23 cellular contexts compared by ENCODE assay signal in the genomic region with DNA sequence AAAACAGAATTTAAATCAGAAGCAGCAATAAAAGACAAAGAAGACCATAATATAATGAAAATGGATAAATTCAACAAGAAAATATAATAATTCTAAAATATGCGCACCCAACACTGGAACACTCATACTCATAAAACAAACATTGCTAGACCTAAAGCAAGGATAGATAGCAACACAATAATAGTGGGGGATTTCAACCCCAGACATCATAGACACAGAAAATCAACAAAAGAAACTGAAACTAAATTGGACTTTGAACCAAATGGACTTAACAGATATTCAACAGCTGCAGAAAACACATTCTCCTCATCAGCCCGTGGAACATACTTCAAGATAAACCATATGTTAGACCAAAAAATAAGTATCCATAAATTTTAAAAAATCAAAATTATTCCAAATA.
DNase-seq lines count a peak whose midpoint lies in the region; ATAC-seq and TF ChIP-seq lines count a peak whose summit lies in the region.
"Had no signal": no experiment of that assay in that cellular context is flagged by ENCODE, and none has a peak within 500 bp of the region (broad histone marks: within the 10 kb centered on the region; RNA-seq: fewer than 3 reads in every experiment).

No MANE protein-coding gene starts in this region.

- H3K79me2 ChIP-seq in SK-N-SH (ENCODE audit: insufficient read depth) (no peaks in the 10 kb centered on the region), KMS-11 (ENCODE audit: insufficient read depth, low read depth) (no peaks in the 10 kb centered on the region)

- H3K36me3 ChIP-seq in SK-N-SH (replicated peaks in 1 of 2; ENCODE audit: control insufficient read depth in 1 of 2, insufficient read depth in 2 of 2, low read length in 1 of 2): no peaks in the 10 kb centered on the region
- no peaks in the 10 kb centered on the region for H3K36me3 ChIP-seq in KMS-11 (ENCODE audit: insufficient read depth)
- H3K36me3 ChIP-seq in adipocyte (ENCODE audit: control insufficient read depth, insufficient read depth, low read length, severe bottlenecking): no peaks in the 10 kb centered on the region
- no peaks in the 10 kb centered on the region for H3K36me3 ChIP-seq in muscle layer of duodenum (ENCODE audit: control insufficient read depth in 1 of 2, insufficient read depth in 2 of 2, low read length in 2 of 2)
- H3K36me3 ChIP-seq: Peyer's patch, SJSA1 had no signal

- CTCF ChIA-PET in SK-N-SH (lab: Yijun Ruan, JAX): no interaction called here

- no peaks in the 10 kb centered on the region for H3K9me3 ChIP-seq in SK-N-SH
- no peaks in the 10 kb centered on the region for H3K9me3 ChIP-seq in adipocyte (ENCODE audit: control insufficient read depth, low read length)
- H3K9me3 ChIP-seq in muscle layer of duodenum (ENCODE audit: control insufficient read depth in 1 of 2, low read length in 2 of 2): no peaks in the 10 kb centered on the region
- H3K9me3 ChIP-seq: Peyer's patch, SJSA1 had no signal

- H3K4me1 ChIP-seq in SK-N-SH (ENCODE audit: control insufficient read depth in 1 of 2, insufficient read depth in 2 of 2, low read depth in 1 of 2, low read length in 1 of 2): no peaks in the 10 kb centered on the region
- H3K4me1 ChIP-seq in KMS-11 (ENCODE audit: low read depth, poor library complexity, severe bottlenecking): peaks cover 64% of the 10 kb centered on the region
- no peaks in the 10 kb centered on the region for H3K4me1 ChIP-seq in adipocyte (ENCODE audit: control insufficient read depth, insufficient read depth, low read length)
- no peaks in the 10 kb centered on the region for H3K4me1 ChIP-seq in muscle layer of duodenum (ENCODE audit: control insufficient read depth in 1 of 2, insufficient read depth in 2 of 2, low read length in 2 of 2)
- H3K4me1 ChIP-seq: Peyer's patch, SJSA1 had no signal

- intact Hi-C loops in Right ventricle myocardium inferior (cut with DNase I): no loop called here

- H3K4me3 ChIP-seq in SK-N-SH (ENCODE audit: low read depth in 2 of 2, low read length in 1 of 2) (no peak overlapping the region), KMS-11 (IDR thresholded peaks at IDR 0.05; ENCODE audit: insufficient read depth, low read depth, low read length) (no peak overlapping the region), adipocyte (ENCODE audit: low read length) (peak overlapping the region; percentile 40), muscle layer of duodenum (ENCODE audit: low read depth in 1 of 2, low read length in 2 of 2) (peak overlapping the region; percentile 23 to 26)
- H3K4me3 ChIP-seq: Peyer's patch, SJSA1 had no signal

- no peak for DNase-seq in SK-N-SH
- no peak for DNase-seq in adipocyte (ENCODE audit: low read depth)
- no peak for DNase-seq in HCEC 1CT
- DNase-seq in NCI-H1092 (lab: John Stamatoyannopoulos, UW): no peak
- no peak for DNase-seq in Right ventricle myocardium inferior (ENCODE audit: missing footprints)
- DNase-seq: CD8-positive, alpha-beta memory T cell; GOT3; Kasumi-1; NCI-H1105; NCI-H146; NCI-H2029; NCI-H2227 treated with DMSO at 0.1 percent for 48 hours; NCI-H510A; NK-92 treated with Interleukin-12 subunit alpha and Interleukin-12 subunit beta, amount 100 ng/mL, for 24 hours; Peyer's patch; SW 1271 had no signal

- TF ChIP-seq CTCF in SK-N-SH (IDR thresholded peaks at IDR 0.05) (no peak), KMS-11 (conservative IDR thresholded peaks at IDR 0.05; ENCODE audit: low read depth, low read length) (no peak)

- H3K27ac ChIP-seq in SK-N-SH (ENCODE audit: low read depth in 2 of 2, low read length in 1 of 2) (no peak overlapping the region), KMS-11 (peak overlapping the region; percentile 10; the same call in 1 of the 2 replicates), muscle layer of duodenum (ENCODE audit: low read length) (no peak overlapping the region)
- H3K27ac ChIP-seq: 22Rv1, C4-2B, Peyer's patch, SJSA1 had no signal

- POLR2A ChIA-PET in SK-N-SH (lab: Yijun Ruan, JAX): no interaction called here

- 0 out of 2 replicates have a peak overlapping the region, but pooled peaks have one; percentile 35 for H2AFZ ChIP-seq in SK-N-SH (ENCODE audit: low read depth)
- peak overlapping the region; percentile 40; the same call in 1 of the 2 replicates for H2AFZ ChIP-seq in KMS-11 (ENCODE audit: low read depth)

- no peak for TF ChIP-seq RAD21 in SK-N-SH (IDR thresholded peaks at IDR 0.05; ENCODE audit: low read length)

- no peak for ATAC-seq in SK-N-SH treated with all-trans-retinoic acid at 6 μM for 48 hours
- ATAC-seq in Right ventricle myocardium inferior: no peak
- ATAC-seq: HCT116 had no signal

- no peaks in the 10 kb centered on the region for H3K9me2 ChIP-seq in SK-N-SH

- no peaks in the 10 kb centered on the region for H3F3A ChIP-seq in SK-N-SH (replicated peaks; ENCODE audit: insufficient read depth)

- no peak overlapping the region for H3K4me2 ChIP-seq in SK-N-SH
- peak overlapping the region; percentile 74 for H3K4me2 ChIP-seq in KMS-11

- H3K9ac ChIP-seq in SK-N-SH: no peak overlapping the region
- H3K9ac ChIP-seq in KMS-11: no peak overlapping the region
- H3K9ac ChIP-seq in adipocyte (ENCODE audit: low read length): no peak overlapping the region

- no peaks in the 10 kb centered on the region for H3K27me3 ChIP-seq in SK-N-SH (ENCODE audit: insufficient read depth)
- H3K27me3 ChIP-seq in KMS-11 (ENCODE audit: insufficient read depth, low read depth): no peaks in the 10 kb centered on the region; the same call in 1 of the 2 replicates
- H3K27me3 ChIP-seq in adipocyte (replicated peaks; ENCODE audit: control insufficient read depth, insufficient read depth, low read length): no peaks in the 10 kb centered on the region
- no peaks in the 10 kb centered on the region for H3K27me3 ChIP-seq in muscle layer of duodenum (ENCODE audit: low read depth, low read length)
- H3K27me3 ChIP-seq: Peyer's patch, SJSA1 had no signal

- WGBS in SK-N-SH (ENCODE audit: low lambda C conversion rate): 47% methylated on average over 2 of the region's 2 CpGs

- TF ChIP-seq EP300 in SK-N-SH (IDR thresholded peaks at IDR 0.05; ENCODE audit: borderline replicate concordance in 1 of 2, low read depth in 1 of 2, low read length in 1 of 2): no peak

- no peaks in the 10 kb centered on the region for H4K20me1 ChIP-seq in SK-N-SH (ENCODE audit: insufficient read depth)
- no peaks in the 10 kb centered on the region for H4K20me1 ChIP-seq in KMS-11 (ENCODE audit: insufficient read depth)

TF ChIP-seq in SK-N-SH, 30 proteins besides CTCF, POLR2A, EP300 and RAD21:
- TF ChIP-seq JUND (IDR thresholded peaks at IDR 0.05) (no peak), USF2 (IDR thresholded peaks at IDR 0.05; ENCODE audit: borderline replicate concordance, low read depth, low read length) (no peak)

TF ChIP-seq in SK-N-SH treated with all-trans-retinoic acid at 6 μM for 48 hours, 23 proteins besides CTCF, POLR2A, EP300 and RAD21 (continues in another document):
- TF ChIP-seq OSR1 (CRISPR knock-in tag; IDR thresholded peaks at IDR 0.05): no peak
- TF ChIP-seq ZFP3 (CRISPR knock-in tag; IDR thresholded peaks at IDR 0.05): no peak
- TF ChIP-seq, protein P1, sequence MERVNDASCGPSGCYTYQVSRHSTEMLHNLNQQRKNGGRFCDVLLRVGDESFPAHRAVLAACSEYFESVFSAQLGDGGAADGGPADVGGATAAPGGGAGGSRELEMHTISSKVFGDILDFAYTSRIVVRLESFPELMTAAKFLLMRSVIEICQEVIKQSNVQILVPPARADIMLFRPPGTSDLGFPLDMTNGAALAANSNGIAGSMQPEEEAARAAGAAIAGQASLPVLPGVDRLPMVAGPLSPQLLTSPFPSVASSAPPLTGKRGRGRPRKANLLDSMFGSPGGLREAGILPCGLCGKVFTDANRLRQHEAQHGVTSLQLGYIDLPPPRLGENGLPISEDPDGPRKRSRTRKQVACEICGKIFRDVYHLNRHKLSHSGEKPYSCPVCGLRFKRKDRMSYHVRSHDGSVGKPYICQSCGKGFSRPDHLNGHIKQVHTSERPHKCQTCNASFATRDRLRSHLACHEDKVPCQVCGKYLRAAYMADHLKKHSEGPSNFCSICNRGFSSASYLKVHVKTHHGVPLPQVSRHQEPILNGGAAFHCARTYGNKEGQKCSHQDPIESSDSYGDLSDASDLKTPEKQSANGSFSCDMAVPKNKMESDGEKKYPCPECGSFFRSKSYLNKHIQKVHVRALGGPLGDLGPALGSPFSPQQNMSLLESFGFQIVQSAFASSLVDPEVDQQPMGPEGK (CRISPR knock-in tag; IDR thresholded peaks at IDR 0.05; ENCODE audit: borderline replicate concordance): no peak
- TF ChIP-seq ESRRG (CRISPR knock-in tag; IDR thresholded peaks at IDR 0.05): no peak
- no peak for TF ChIP-seq CREB5 (CRISPR knock-in tag; IDR thresholded peaks at IDR 0.05; ENCODE audit: low read depth)
- TF ChIP-seq, protein P2, sequence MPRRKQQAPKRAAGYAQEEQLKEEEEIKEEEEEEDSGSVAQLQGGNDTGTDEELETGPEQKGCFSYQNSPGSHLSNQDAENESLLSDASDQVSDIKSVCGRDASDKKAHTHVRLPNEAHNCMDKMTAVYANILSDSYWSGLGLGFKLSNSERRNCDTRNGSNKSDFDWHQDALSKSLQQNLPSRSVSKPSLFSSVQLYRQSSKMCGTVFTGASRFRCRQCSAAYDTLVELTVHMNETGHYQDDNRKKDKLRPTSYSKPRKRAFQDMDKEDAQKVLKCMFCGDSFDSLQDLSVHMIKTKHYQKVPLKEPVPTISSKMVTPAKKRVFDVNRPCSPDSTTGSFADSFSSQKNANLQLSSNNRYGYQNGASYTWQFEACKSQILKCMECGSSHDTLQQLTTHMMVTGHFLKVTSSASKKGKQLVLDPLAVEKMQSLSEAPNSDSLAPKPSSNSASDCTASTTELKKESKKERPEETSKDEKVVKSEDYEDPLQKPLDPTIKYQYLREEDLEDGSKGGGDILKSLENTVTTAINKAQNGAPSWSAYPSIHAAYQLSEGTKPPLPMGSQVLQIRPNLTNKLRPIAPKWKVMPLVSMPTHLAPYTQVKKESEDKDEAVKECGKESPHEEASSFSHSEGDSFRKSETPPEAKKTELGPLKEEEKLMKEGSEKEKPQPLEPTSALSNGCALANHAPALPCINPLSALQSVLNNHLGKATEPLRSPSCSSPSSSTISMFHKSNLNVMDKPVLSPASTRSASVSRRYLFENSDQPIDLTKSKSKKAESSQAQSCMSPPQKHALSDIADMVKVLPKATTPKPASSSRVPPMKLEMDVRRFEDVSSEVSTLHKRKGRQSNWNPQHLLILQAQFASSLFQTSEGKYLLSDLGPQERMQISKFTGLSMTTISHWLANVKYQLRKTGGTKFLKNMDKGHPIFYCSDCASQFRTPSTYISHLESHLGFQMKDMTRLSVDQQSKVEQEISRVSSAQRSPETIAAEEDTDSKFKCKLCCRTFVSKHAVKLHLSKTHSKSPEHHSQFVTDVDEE (CRISPR knock-in tag; IDR thresholded peaks at IDR 0.05): no peak

Comparison
In these comparisons a context has a peak if more than half of its experiments do, and no peak if none do; other contexts are left out.
1. H3K4me3 ChIP-seq: peak in adipocyte (single experiment) and muscle layer of duodenum (2 of 2); none in SK-N-SH (0 of 2) and KMS-11 (single experiment).